In genomic region chr19:17336872-17337674, GRCh38 we compare ENCODE assay signal across 1 cellular context.
TF ChIP-seq lines count a peak whose summit lies in the region.

Gene GTPBP3 (plus strand): TSS chr19:17337553. CDS start chr19:17337612, 59 bp downstream.

TF ChIP-seq in GM12878, 131 proteins besides CTCF, POLR2A, EP300 and RAD21 (continued from another document and continues in another):
- TF ChIP-seq E2F4 (IDR thresholded peaks at IDR 0.05; ENCODE audit: low read depth, low read length): peak; percentile 86
- TF ChIP-seq NR2C1 (IDR thresholded peaks at IDR 0.05): peak; percentile 81
- no peak for TF ChIP-seq KAT2A (conservative IDR thresholded peaks at IDR 0.05; ENCODE audit: control insufficient read depth, low read depth, low read length)
- TF ChIP-seq ATF2 (IDR thresholded peaks at IDR 0.05; ENCODE audit: low read length): no peak
- no peak for TF ChIP-seq HDAC2 (IDR thresholded peaks at IDR 0.05)
- TF ChIP-seq POLR2AphosphoS2 (IDR thresholded peaks at IDR 0.05; ENCODE audit: low read depth, low read length): 0 out of 2 replicates have a peak, but pooled peaks have one; percentile 38
- TF ChIP-seq IRF3 (IDR thresholded peaks at IDR 0.05): peak; percentile 70
- TF ChIP-seq MYB (IDR thresholded peaks at IDR 0.05; ENCODE audit: borderline replicate concordance, low read depth, low read length): no peak
- TF ChIP-seq JUND (IDR thresholded peaks at IDR 0.05; ENCODE audit: low read depth, low read length): no peak
- peak; percentile 56 for TF ChIP-seq CEBPZ (IDR thresholded peaks at IDR 0.05; ENCODE audit: low read depth, low read length)
- no peak for TF ChIP-seq KDM1A (IDR thresholded peaks at IDR 0.05; ENCODE audit: borderline replicate concordance)
- peak; percentile 76; the same call in 1 of the 2 replicates for TF ChIP-seq ELK1 (IDR thresholded peaks at IDR 0.05; ENCODE audit: low read depth, low read length)
- TF ChIP-seq NFYA (IDR thresholded peaks at IDR 0.05; ENCODE audit: borderline replicate concordance, low read depth, low read length): no peak
- TF ChIP-seq NFIC (IDR thresholded peaks at IDR 0.05; ENCODE audit: low read depth, low read length): no peak; the same call in 1 of the 2 replicates
- no peak for TF ChIP-seq DPF2 (IDR thresholded peaks at IDR 0.05)
- 0 out of 2 replicates have a peak, but pooled peaks have one; percentile 54 for TF ChIP-seq STAT1 (conservative IDR thresholded peaks at IDR 0.05)
- TF ChIP-seq BRCA1 (IDR thresholded peaks at IDR 0.05; ENCODE audit: low read depth, low read length): no peak
- no peak for TF ChIP-seq TCF12 (IDR thresholded peaks at IDR 0.05; ENCODE audit: low read depth, low read length)
- no peak for TF ChIP-seq NFXL1 (IDR thresholded peaks at IDR 0.05; ENCODE audit: borderline replicate concordance)
- no peak for TF ChIP-seq EZH2 (IDR thresholded peaks at IDR 0.05; ENCODE audit: borderline replicate concordance, control insufficient read depth, low read depth, low read length)
- peak; percentile 96 to 97 for TF ChIP-seq IKZF2 (IDR thresholded peaks at IDR 0.05)
- no peak for TF ChIP-seq ZNF687 (IDR thresholded peaks at IDR 0.05)
- no peak for TF ChIP-seq MEF2B (IDR thresholded peaks at IDR 0.05; ENCODE audit: partially characterized antibody, poor library complexity, severe bottlenecking)
- no peak for TF ChIP-seq BACH1 (IDR thresholded peaks at IDR 0.05; ENCODE audit: borderline replicate concordance)
- TF ChIP-seq LARP7 (IDR thresholded peaks at IDR 0.05): no peak
- peak; percentile 72 for TF ChIP-seq MAX (IDR thresholded peaks at IDR 0.05; ENCODE audit: low read depth, low read length)
- TF ChIP-seq PRDM15 (CRISPR knock-in tag; IDR thresholded peaks at IDR 0.05): no peak
- 0 out of 2 replicates have a peak, but pooled peaks have one; percentile 32 for TF ChIP-seq STAT3 (IDR thresholded peaks at IDR 0.05; ENCODE audit: low read depth, low read length)
- no peak for TF ChIP-seq ZNF274 (IDR thresholded peaks at IDR 0.05; ENCODE audit: insufficient read depth, insufficient read length)
- TF ChIP-seq CBX5 (IDR thresholded peaks at IDR 0.05; ENCODE audit: low read depth): no peak
- peak; percentile 99 for TF ChIP-seq ZBTB40 (IDR thresholded peaks at IDR 0.05; ENCODE audit: borderline replicate concordance)
- TF ChIP-seq POLR2AphosphoS5 (IDR thresholded peaks at IDR 0.05; ENCODE audit: low read length): peak; percentile 62; the same call in 1 of the 2 replicates
- TF ChIP-seq SIX5 (IDR thresholded peaks at IDR 0.05; ENCODE audit: low read depth, low read length, severe bottlenecking): peak; percentile 73
- no peak for TF ChIP-seq BCL11A (IDR thresholded peaks at IDR 0.05; ENCODE audit: low read depth, low read length)
- TF ChIP-seq IKZF1 (conservative IDR thresholded peaks at IDR 0.05): peak; percentile 97
- no peak for TF ChIP-seq ATF3 (IDR thresholded peaks at IDR 0.05; ENCODE audit: borderline replicate concordance, extremely low read depth, low read depth, low read length)
- no peak for TF ChIP-seq ZNF24 (IDR thresholded peaks at IDR 0.05)
- no peak for TF ChIP-seq SUPT20H (IDR thresholded peaks at IDR 0.05; ENCODE audit: borderline replicate concordance, control insufficient read depth, low read depth, low read length)
- TF ChIP-seq TCF7 (IDR thresholded peaks at IDR 0.05; ENCODE audit: borderline replicate concordance): no peak
